13 cellular contexts compared by ENCODE assay signal in genomic region chr4:80566203-80566872, GRCh38.
DNase-seq lines count a peak whose midpoint lies in the region; ATAC-seq and TF ChIP-seq lines count a peak whose summit lies in the region.
"Had no signal": no experiment of that assay in that cellular context is flagged by ENCODE, and none has a peak within 500 bp of the region (broad histone marks: within the 10 kb centered on the region; RNA-seq: fewer than 3 reads in every experiment).

No MANE protein-coding gene starts in this region.

- in situ Hi-C loops in transverse colon (cut with MboI; ENCODE audit: low pct_ligation_motif_present in 1 of 4, low pct_unique_long_range_greater_than_20kb in 1 of 4, low sequenced_read_pairs in 3 of 4), result no loop called here

- intact Hi-C loops in left colon (cut with DNase I, micrococcal nuclease), result no loop called here
- intact Hi-C loops in CD14-positive monocyte (cut with micrococcal nuclease), result no loop called here
- intact Hi-C loops in transverse colon (cut with DNase I; ENCODE audit: low total_unique reads), result no loop called here

- H3K36me3 Mint-ChIP-seq in CD14-positive monocyte, result no peaks in the 10 kb centered on the region

- H3K4me3 Mint-ChIP-seq in CD14-positive monocyte, result no peak overlapping the region
- H3K4me3 Mint-ChIP-seq: activated T-helper 17 cell treated with anti-CD3 and anti-CD28 coated beads, Interleukin-2, amount 50 U/mL, for 72 hours; CD4-positive, alpha-beta T cell had no signal

- peaks cover 0 to 9% (median 2%) of the 10 kb centered on the region in 7 donors for H3K9me3 Mint-ChIP-seq in CD14-positive monocyte

- H3K4me1 ChIP-seq in RWPE2 (ENCODE audit: insufficient read depth, poor library complexity, severe bottlenecking) (peaks cover 12% of the 10 kb centered on the region), transverse colon (no peaks in the 10 kb centered on the region)

- peaks cover 0 to 2% (median 1%) of the 10 kb centered on the region in 3 donors for H3K27me3 Mint-ChIP-seq in CD14-positive monocyte (ENCODE audit: low read depth in 3 of 3)
- H3K27me3 Mint-ChIP-seq: activated T-helper 17 cell treated with anti-CD3 and anti-CD28 coated beads, Interleukin-2, amount 50 U/mL, for 72 hours; CD4-positive, alpha-beta T cell had no signal

- H3K27ac Mint-ChIP-seq in CD14-positive monocyte, result peak overlapping the region in 1 of 7 donors; percentile 37
- H3K27ac Mint-ChIP-seq: activated T-helper 17 cell treated with anti-CD3 and anti-CD28 coated beads, Interleukin-2, amount 50 U/mL, for 72 hours; CD4-positive, alpha-beta T cell had no signal

- H3K27me3 ChIP-seq in RWPE2 (ENCODE audit: insufficient read depth, poor library complexity, severe bottlenecking) (no peaks in the 10 kb centered on the region), transverse colon (no peaks in the 10 kb centered on the region)

- TF ChIP-seq POLR2A in transverse colon (IDR thresholded peaks at IDR 0.05), result no peak

- no peaks in the 10 kb centered on the region for H3K9me3 ChIP-seq in RWPE2 (ENCODE audit: severe bottlenecking)
- no peaks in the 10 kb centered on the region for H3K9me3 ChIP-seq in transverse colon

- TF ChIP-seq EP300 in transverse colon (IDR thresholded peaks at IDR 0.05; ENCODE audit: low read depth), result no peak

- WGBS in transverse colon (ENCODE audit: low coverage in 1 of 2), 2 donors, result 46 to 54% methylated on average over 5 of the region's 5 CpGs

- H3K36me3 ChIP-seq in RWPE2 (ENCODE audit: low read depth) (no peaks in the 10 kb centered on the region), transverse colon (no peaks in the 10 kb centered on the region)

- peak; percentile 68 for ATAC-seq in RWPE2 (ENCODE audit: low read depth)
- peak; percentile 65 for ATAC-seq in left colon
- ATAC-seq in HG03139 (IDR thresholded peaks at IDR 0.05; ENCODE audit: unreplicated experiment), result no peak
- ATAC-seq: activated T-helper 17 cell treated with anti-CD3 and anti-CD28 coated beads, Interleukin-2, amount 50 U/mL, for 72 hours; GM12878 had no signal

- no peak for TF ChIP-seq CTCF in RWPE2 (IDR thresholded peaks at IDR 0.05; ENCODE audit: poor library complexity, severe bottlenecking)
- TF ChIP-seq CTCF in CD14-positive monocyte (IDR thresholded peaks at IDR 0.05), result no peak
- no peak for TF ChIP-seq CTCF in transverse colon (IDR thresholded peaks at IDR 0.05)

- H3K4me3 ChIP-seq in RWPE2 (ENCODE audit: severe bottlenecking), result peak overlapping the region; percentile 25
- peak overlapping the region in 2 of 4 donors; percentile 7 to 31 for H3K4me3 ChIP-seq in transverse colon
- H3K4me3 ChIP-seq: GM12878 had no signal

- DNase-seq in COR-L47 (lab: John Stamatoyannopoulos, UW) (peak; percentile 39), NCI-H1105 (lab: John Stamatoyannopoulos, UW) (peak; percentile 28), RWPE2 (ENCODE audit: low spot score) (no peak), left colon (no peak), CD14-positive monocyte (ENCODE audit: low spot score) (no peak), transverse colon (no peak)
- DNase-seq in activated CD4-positive, alpha-beta T cell treated with anti-CD3 and anti-CD28 coated beads for 48 hours, result no peak
- DNase-seq: CD4-positive, alpha-beta T cell; head of caudate nucleus; NCI-H446 treated with DMSO at 0.1 percent for 48 hours had no signal

- no peak overlapping the region for H3K27ac ChIP-seq in RWPE2 (ENCODE audit: poor library complexity, severe bottlenecking)
- H3K27ac ChIP-seq in transverse colon, result no peak overlapping the region

- H3K4me1 Mint-ChIP-seq in CD14-positive monocyte, result no peaks in the 10 kb centered on the region
- H3K4me1 Mint-ChIP-seq: activated T-helper 17 cell treated with anti-CD3 and anti-CD28 coated beads, Interleukin-2, amount 50 U/mL, for 72 hours had no signal

Comparison
In these comparisons a context has a peak if more than half of its experiments do, and no peak if none do; other contexts are left out.
1. DNase-seq: peak in COR-L47 (single experiment) and NCI-H1105 (single experiment); none in RWPE2 (single experiment), left colon (0 of 2), CD14-positive monocyte (single experiment), activated CD4-positive, alpha-beta T cell treated with anti-CD3 and anti-CD28 coated beads for 48 hours (single experiment) and transverse colon (single experiment).